ENCODE assay signal across 1 cellular context in the genomic region with DNA sequence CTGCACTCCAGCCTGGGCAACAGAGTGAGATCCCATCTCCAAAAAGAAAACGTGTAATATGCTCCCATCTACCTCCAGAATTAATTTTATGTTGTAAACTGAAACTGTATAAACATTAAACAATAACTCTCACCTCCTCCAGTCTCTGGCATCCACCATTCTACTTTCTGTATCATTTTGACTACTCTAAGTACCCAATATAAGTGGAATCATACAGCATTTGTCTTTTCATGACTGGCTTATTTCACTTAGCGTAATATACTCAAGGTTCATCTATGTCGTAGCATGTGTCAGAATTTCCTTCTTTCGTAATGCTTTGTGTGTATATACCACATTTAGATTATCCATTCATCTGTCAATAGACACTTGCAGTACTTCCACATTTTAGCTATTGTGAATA.
TF ChIP-seq lines count a peak whose summit lies in the region.

No MANE protein-coding gene starts in this region.

TF ChIP-seq in GM12878, 131 proteins besides CTCF, POLR2A, EP300 and RAD21 (continued from another document):
- no peak for TF ChIP-seq MLLT1 (IDR thresholded peaks at IDR 0.05)
- no peak for TF ChIP-seq PML (IDR thresholded peaks at IDR 0.05; ENCODE audit: low read length)
- no peak for TF ChIP-seq RFX5 (IDR thresholded peaks at IDR 0.05; ENCODE audit: low read depth, low read length)
- no peak for TF ChIP-seq HDAC2 (IDR thresholded peaks at IDR 0.05)
